ENCODE assay signal across 1 cellular context in the genomic region with DNA sequence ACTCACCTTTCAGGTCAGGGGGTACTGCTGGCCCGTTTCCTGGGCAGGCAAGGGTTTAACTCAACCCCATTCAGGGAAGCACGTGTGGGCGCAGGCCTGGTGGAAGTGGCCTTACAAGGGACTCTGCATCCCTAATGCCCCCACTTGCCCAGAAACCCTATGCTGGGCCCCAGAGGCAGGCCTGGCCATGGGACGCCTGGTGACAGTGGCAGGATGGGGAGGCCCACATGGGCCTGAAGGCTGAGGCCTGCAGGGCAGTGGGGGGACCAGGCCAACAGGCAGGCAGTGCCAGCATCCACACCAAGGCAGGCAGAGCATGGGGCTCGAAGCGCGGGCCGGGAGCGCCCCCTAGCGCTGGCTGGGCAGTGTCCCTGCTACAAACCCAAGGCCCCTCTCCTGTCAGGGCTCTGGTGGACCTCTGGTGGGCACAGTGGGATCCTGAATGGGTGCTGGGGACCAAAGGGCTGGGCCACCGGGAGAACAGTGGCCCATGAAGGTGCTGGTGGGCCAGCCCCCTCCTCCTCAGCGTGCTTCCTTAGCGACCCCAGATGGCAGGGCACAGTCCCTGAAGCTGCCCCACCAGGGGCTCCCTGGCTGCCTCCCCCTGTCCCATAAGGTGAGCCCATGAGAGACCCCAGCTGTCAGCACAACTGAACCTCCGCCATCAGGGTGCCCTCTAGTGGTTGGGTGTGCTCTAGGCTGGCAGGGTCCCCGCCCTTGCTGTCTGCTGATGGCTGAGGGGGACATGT.
TF ChIP-seq lines count a peak whose summit lies in the region.

No MANE protein-coding gene starts in this region.

TF ChIP-seq in HepG2, 621 proteins besides CTCF, POLR2A, EP300 and RAD21 (continued from another document and continues in another):
- TF ChIP-seq, protein P1, sequence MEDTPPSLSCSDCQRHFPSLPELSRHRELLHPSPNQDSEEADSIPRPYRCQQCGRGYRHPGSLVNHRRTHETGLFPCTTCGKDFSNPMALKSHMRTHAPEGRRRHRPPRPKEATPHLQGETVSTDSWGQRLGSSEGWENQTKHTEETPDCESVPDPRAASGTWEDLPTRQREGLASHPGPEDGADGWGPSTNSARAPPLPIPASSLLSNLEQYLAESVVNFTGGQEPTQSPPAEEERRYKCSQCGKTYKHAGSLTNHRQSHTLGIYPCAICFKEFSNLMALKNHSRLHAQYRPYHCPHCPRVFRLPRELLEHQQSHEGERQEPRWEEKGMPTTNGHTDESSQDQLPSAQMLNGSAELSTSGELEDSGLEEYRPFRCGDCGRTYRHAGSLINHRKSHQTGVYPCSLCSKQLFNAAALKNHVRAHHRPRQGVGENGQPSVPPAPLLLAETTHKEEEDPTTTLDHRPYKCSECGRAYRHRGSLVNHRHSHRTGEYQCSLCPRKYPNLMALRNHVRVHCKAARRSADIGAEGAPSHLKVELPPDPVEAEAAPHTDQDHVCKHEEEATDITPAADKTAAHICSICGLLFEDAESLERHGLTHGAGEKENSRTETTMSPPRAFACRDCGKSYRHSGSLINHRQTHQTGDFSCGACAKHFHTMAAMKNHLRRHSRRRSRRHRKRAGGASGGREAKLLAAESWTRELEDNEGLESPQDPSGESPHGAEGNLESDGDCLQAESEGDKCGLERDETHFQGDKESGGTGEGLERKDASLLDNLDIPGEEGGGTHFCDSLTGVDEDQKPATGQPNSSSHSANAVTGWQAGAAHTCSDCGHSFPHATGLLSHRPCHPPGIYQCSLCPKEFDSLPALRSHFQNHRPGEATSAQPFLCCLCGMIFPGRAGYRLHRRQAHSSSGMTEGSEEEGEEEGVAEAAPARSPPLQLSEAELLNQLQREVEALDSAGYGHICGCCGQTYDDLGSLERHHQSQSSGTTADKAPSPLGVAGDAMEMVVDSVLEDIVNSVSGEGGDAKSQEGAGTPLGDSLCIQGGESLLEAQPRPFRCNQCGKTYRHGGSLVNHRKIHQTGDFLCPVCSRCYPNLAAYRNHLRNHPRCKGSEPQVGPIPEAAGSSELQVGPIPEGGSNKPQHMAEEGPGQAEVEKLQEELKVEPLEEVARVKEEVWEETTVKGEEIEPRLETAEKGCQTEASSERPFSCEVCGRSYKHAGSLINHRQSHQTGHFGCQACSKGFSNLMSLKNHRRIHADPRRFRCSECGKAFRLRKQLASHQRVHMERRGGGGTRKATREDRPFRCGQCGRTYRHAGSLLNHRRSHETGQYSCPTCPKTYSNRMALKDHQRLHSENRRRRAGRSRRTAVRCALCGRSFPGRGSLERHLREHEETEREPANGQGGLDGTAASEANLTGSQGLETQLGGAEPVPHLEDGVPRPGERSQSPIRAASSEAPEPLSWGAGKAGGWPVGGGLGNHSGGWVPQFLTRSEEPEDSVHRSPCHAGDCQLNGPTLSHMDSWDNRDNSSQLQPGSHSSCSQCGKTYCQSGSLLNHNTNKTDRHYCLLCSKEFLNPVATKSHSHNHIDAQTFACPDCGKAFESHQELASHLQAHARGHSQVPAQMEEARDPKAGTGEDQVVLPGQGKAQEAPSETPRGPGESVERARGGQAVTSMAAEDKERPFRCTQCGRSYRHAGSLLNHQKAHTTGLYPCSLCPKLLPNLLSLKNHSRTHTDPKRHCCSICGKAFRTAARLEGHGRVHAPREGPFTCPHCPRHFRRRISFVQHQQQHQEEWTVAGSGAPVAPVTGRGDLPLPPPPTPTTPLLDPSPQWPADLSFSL (CRISPR knock-in tag; IDR thresholded peaks at IDR 0.05) = no peak
- TF ChIP-seq KLF13 (CRISPR knock-in tag; IDR thresholded peaks at IDR 0.05) (no peak), ZNF652 (CRISPR knock-in tag; IDR thresholded peaks at IDR 0.05; ENCODE audit: borderline replicate concordance, low read depth) (no peak), TEAD3 (CRISPR knock-in tag; optimal IDR thresholded peaks at IDR 0.05; ENCODE audit: borderline replicate concordance) (no peak), ZNF660 (CRISPR knock-in tag; IDR thresholded peaks at IDR 0.05; ENCODE audit: borderline replicate concordance, low read depth) (no peak), ATAD3A (CRISPR knock-in tag; IDR thresholded peaks at IDR 0.05) (no peak), ZNF343 (CRISPR knock-in tag; IDR thresholded peaks at IDR 0.05) (no peak), NFKB2 (CRISPR knock-in tag; IDR thresholded peaks at IDR 0.05; ENCODE audit: borderline replicate concordance) (peak; percentile 21; the same call in 1 of the 2 replicates), ZSCAN20 (CRISPR knock-in tag; IDR thresholded peaks at IDR 0.05; ENCODE audit: borderline replicate concordance) (no peak), ZNF143 (CRISPR knock-in tag; IDR thresholded peaks at IDR 0.05) (peak; percentile 37; the same call in 1 of the 2 replicates), ARNTL (CRISPR knock-in tag; IDR thresholded peaks at IDR 0.05) (peak; percentile 25; the same call in 1 of the 2 replicates), ZNF17 (CRISPR knock-in tag; IDR thresholded peaks at IDR 0.05) (no peak), FOSL2 (CRISPR knock-in tag; IDR thresholded peaks at IDR 0.05) (peak; percentile 31; the same call in 1 of the 2 replicates), NFIB (CRISPR knock-in tag; IDR thresholded peaks at IDR 0.05; ENCODE audit: borderline replicate concordance) (no peak), ZNF264 (CRISPR knock-in tag; IDR thresholded peaks at IDR 0.05) (no peak; the same call in 1 of the 2 replicates), ZNF737 (CRISPR knock-in tag; IDR thresholded peaks at IDR 0.05; ENCODE audit: borderline replicate concordance) (peak; percentile 67; the same call in 1 of the 2 replicates), ZNF263 (CRISPR knock-in tag; IDR thresholded peaks at IDR 0.05) (no peak), ZMYM3 (CRISPR knock-in tag; IDR thresholded peaks at IDR 0.05) (no peak), ZNF839 (CRISPR knock-in tag; IDR thresholded peaks at IDR 0.05; ENCODE audit: borderline replicate concordance) (no peak), GABPA (IDR thresholded peaks at IDR 0.05; ENCODE audit: low read depth, low read length) (no peak), GABPA (CRISPR knock-in tag; IDR thresholded peaks at IDR 0.05; ENCODE audit: low read depth) (no peak)
- TF ChIP-seq, protein P2, sequence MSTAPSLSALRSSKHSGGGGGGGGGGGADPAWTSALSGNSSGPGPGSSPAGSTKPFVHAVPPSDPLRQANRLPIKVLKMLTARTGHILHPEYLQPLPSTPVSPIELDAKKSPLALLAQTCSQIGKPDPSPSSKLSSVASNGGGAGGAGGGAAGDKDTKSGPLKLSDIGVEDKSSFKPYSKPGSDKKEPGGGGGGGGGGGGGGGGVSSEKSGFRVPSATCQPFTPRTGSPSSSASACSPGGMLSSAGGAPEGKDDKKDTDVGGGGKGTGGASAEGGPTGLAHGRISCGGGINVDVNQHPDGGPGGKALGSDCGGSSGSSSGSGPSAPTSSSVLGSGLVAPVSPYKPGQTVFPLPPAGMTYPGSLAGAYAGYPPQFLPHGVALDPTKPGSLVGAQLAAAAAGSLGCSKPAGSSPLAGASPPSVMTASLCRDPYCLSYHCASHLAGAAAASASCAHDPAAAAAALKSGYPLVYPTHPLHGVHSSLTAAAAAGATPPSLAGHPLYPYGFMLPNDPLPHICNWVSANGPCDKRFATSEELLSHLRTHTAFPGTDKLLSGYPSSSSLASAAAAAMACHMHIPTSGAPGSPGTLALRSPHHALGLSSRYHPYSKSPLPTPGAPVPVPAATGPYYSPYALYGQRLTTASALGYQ (CRISPR knock-in tag; IDR thresholded peaks at IDR 0.05) = no peak
- TF ChIP-seq, protein P3, sequence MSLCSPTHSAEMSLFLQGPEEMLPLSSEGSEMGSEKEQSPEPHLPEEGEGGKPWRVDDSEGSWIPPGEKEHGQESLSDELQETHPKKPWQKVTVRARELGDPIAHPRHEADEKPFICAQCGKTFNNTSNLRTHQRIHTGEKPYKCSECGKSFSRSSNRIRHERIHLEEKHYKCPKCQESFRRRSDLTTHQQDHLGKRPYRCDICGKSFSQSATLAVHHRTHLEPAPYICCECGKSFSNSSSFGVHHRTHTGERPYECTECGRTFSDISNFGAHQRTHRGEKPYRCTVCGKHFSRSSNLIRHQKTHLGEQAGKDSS (CRISPR knock-in tag; IDR thresholded peaks at IDR 0.05; ENCODE audit: borderline replicate concordance, low read depth) = no peak
- TF ChIP-seq, protein P4, sequence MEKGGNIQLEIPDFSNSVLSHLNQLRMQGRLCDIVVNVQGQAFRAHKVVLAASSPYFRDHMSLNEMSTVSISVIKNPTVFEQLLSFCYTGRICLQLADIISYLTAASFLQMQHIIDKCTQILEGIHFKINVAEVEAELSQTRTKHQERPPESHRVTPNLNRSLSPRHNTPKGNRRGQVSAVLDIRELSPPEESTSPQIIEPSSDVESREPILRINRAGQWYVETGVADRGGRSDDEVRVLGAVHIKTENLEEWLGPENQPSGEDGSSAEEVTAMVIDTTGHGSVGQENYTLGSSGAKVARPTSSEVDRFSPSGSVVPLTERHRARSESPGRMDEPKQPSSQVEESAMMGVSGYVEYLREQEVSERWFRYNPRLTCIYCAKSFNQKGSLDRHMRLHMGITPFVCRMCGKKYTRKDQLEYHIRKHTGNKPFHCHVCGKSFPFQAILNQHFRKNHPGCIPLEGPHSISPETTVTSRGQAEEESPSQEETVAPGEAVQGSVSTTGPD (CRISPR knock-in tag; IDR thresholded peaks at IDR 0.05) = no peak; the same call in 1 of the 2 replicates
- TF ChIP-seq, protein P5, sequence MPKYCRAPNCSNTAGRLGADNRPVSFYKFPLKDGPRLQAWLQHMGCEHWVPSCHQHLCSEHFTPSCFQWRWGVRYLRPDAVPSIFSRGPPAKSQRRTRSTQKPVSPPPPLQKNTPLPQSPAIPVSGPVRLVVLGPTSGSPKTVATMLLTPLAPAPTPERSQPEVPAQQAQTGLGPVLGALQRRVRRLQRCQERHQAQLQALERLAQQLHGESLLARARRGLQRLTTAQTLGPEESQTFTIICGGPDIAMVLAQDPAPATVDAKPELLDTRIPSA (CRISPR knock-in tag; IDR thresholded peaks at IDR 0.05; ENCODE audit: borderline replicate concordance) = no peak
- TF ChIP-seq, protein P6, sequence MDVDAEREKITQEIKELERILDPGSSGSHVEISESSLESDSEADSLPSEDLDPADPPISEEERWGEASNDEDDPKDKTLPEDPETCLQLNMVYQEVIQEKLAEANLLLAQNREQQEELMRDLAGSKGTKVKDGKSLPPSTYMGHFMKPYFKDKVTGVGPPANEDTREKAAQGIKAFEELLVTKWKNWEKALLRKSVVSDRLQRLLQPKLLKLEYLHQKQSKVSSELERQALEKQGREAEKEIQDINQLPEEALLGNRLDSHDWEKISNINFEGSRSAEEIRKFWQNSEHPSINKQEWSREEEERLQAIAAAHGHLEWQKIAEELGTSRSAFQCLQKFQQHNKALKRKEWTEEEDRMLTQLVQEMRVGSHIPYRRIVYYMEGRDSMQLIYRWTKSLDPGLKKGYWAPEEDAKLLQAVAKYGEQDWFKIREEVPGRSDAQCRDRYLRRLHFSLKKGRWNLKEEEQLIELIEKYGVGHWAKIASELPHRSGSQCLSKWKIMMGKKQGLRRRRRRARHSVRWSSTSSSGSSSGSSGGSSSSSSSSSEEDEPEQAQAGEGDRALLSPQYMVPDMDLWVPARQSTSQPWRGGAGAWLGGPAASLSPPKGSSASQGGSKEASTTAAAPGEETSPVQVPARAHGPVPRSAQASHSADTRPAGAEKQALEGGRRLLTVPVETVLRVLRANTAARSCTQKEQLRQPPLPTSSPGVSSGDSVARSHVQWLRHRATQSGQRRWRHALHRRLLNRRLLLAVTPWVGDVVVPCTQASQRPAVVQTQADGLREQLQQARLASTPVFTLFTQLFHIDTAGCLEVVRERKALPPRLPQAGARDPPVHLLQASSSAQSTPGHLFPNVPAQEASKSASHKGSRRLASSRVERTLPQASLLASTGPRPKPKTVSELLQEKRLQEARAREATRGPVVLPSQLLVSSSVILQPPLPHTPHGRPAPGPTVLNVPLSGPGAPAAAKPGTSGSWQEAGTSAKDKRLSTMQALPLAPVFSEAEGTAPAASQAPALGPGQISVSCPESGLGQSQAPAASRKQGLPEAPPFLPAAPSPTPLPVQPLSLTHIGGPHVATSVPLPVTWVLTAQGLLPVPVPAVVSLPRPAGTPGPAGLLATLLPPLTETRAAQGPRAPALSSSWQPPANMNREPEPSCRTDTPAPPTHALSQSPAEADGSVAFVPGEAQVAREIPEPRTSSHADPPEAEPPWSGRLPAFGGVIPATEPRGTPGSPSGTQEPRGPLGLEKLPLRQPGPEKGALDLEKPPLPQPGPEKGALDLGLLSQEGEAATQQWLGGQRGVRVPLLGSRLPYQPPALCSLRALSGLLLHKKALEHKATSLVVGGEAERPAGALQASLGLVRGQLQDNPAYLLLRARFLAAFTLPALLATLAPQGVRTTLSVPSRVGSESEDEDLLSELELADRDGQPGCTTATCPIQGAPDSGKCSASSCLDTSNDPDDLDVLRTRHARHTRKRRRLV (CRISPR knock-in tag; IDR thresholded peaks at IDR 0.05) = peak; percentile 77; the same call in 1 of the 2 replicates
- TF ChIP-seq, protein P7, sequence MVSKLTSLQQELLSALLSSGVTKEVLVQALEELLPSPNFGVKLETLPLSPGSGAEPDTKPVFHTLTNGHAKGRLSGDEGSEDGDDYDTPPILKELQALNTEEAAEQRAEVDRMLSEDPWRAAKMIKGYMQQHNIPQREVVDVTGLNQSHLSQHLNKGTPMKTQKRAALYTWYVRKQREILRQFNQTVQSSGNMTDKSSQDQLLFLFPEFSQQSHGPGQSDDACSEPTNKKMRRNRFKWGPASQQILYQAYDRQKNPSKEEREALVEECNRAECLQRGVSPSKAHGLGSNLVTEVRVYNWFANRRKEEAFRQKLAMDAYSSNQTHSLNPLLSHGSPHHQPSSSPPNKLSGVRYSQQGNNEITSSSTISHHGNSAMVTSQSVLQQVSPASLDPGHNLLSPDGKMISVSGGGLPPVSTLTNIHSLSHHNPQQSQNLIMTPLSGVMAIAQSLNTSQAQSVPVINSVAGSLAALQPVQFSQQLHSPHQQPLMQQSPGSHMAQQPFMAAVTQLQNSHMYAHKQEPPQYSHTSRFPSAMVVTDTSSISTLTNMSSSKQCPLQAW (CRISPR knock-in tag; IDR thresholded peaks at IDR 0.05) = peak; percentile 59
- TF ChIP-seq, protein P8, sequence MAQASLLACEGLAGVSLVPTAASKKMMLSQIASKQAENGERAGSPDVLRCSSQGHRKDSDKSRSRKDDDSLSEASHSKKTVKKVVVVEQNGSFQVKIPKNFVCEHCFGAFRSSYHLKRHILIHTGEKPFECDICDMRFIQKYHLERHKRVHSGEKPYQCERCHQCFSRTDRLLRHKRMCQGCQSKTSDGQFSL (CRISPR knock-in tag; IDR thresholded peaks at IDR 0.05) = peak; percentile 87; the same call in 1 of the 2 replicates
- TF ChIP-seq, protein P9, sequence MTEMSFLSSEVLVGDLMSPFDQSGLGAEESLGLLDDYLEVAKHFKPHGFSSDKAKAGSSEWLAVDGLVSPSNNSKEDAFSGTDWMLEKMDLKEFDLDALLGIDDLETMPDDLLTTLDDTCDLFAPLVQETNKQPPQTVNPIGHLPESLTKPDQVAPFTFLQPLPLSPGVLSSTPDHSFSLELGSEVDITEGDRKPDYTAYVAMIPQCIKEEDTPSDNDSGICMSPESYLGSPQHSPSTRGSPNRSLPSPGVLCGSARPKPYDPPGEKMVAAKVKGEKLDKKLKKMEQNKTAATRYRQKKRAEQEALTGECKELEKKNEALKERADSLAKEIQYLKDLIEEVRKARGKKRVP (CRISPR knock-in tag; IDR thresholded peaks at IDR 0.05) = peak in 1 of 2 experiments; percentile 50; a peak in 1 of 4 replicates
- TF ChIP-seq, protein P10, sequence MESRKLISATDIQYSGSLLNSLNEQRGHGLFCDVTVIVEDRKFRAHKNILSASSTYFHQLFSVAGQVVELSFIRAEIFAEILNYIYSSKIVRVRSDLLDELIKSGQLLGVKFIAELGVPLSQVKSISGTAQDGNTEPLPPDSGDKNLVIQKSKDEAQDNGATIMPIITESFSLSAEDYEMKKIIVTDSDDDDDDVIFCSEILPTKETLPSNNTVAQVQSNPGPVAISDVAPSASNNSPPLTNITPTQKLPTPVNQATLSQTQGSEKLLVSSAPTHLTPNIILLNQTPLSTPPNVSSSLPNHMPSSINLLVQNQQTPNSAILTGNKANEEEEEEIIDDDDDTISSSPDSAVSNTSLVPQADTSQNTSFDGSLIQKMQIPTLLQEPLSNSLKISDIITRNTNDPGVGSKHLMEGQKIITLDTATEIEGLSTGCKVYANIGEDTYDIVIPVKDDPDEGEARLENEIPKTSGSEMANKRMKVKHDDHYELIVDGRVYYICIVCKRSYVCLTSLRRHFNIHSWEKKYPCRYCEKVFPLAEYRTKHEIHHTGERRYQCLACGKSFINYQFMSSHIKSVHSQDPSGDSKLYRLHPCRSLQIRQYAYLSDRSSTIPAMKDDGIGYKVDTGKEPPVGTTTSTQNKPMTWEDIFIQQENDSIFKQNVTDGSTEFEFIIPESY (CRISPR knock-in tag; IDR thresholded peaks at IDR 0.05) = no peak; the same call in 1 of the 2 replicates
